In genomic region chr16:64434526-64435069, GRCh38 we compare ENCODE assay signal across 19 cellular contexts.
A peak's percentile ranks its signal among the peaks of the same experiment; 100 is the strongest.
DNase-seq lines count a peak whose midpoint lies in the region; ATAC-seq and TF ChIP-seq lines count a peak whose summit lies in the region.
"Had no signal": no experiment of that assay in that cellular context is flagged by ENCODE, and none has a peak within 500 bp of the region (broad histone marks: within the 10 kb centered on the region; RNA-seq: fewer than 3 reads in every experiment).

No MANE protein-coding gene starts in this region.

- H3K9me3 ChIP-seq in cardiac muscle cell (ENCODE audit: low read depth) (no peaks in the 10 kb centered on the region), Karpas-422 (ENCODE audit: low read length) (no peaks in the 10 kb centered on the region; the same call in 1 of the 2 replicates), neuronal stem cell (replicated peaks in 1 of 2; ENCODE audit: control insufficient read depth in 2 of 2, insufficient read depth in 1 of 2, low read depth in 1 of 2, low read length in 2 of 2) (no peaks in the 10 kb centered on the region)
- H3K9me3 ChIP-seq: A549 had no signal

- no peak overlapping the region for H4K91ac ChIP-seq in neuronal stem cell (ENCODE audit: low read depth, low read length, poor library complexity)

- H2AK5ac ChIP-seq in neuronal stem cell (ENCODE audit: low read depth, low read length), result no peak overlapping the region

- H3K4me1 ChIP-seq in cardiac muscle cell (ENCODE audit: low read depth) (peaks cover 24% of the 10 kb centered on the region), Karpas-422 (ENCODE audit: low read length) (peaks cover 13% of the 10 kb centered on the region), neuronal stem cell (ENCODE audit: control insufficient read depth in 2 of 2, insufficient read depth in 1 of 2, low read depth in 1 of 2, low read length in 2 of 2) (no peaks in the 10 kb centered on the region)
- H3K4me1 ChIP-seq: A549, BLaER1 had no signal

- H3K79me1 ChIP-seq in neuronal stem cell (ENCODE audit: low read depth, low read length), result no peaks in the 10 kb centered on the region

- no peak for TF ChIP-seq CTCF in cardiac muscle cell (IDR thresholded peaks at IDR 0.05; ENCODE audit: low read depth, low read length)

- H2AFZ ChIP-seq in Karpas-422 (ENCODE audit: low read length) (peak overlapping the region; percentile 89), neuronal stem cell (ENCODE audit: low read length) (peak overlapping the region; percentile 21)

- intact Hi-C loops in Right ventricle myocardium inferior (cut with DNase I), result no loop called here

- no peak overlapping the region for H3K23ac ChIP-seq in neuronal stem cell (ENCODE audit: low read depth, low read length, poor library complexity)

- no peaks in the 10 kb centered on the region for H3K36me3 ChIP-seq in cardiac muscle cell
- H3K36me3 ChIP-seq in Karpas-422 (ENCODE audit: insufficient read depth, low read length), result no peaks in the 10 kb centered on the region; the same call in 1 of the 2 replicates
- H3K36me3 ChIP-seq in neuronal stem cell (replicated peaks in 1 of 2; ENCODE audit: control insufficient read depth in 2 of 2, insufficient read depth in 2 of 2, low read length in 2 of 2), result no peaks in the 10 kb centered on the region
- H3K36me3 ChIP-seq: BLaER1 had no signal

- no peak overlapping the region for H3K18ac ChIP-seq in neuronal stem cell (ENCODE audit: low read length)

- no CpG with 5 or more reads among the region's 4 CpGs for WGBS in neuronal stem cell (ENCODE audit: extremely low coverage in 2 of 2, insufficient read length in 2 of 2, insufficient replicate concordance in 1 of 2), 2 donors

- no peaks in the 10 kb centered on the region for H3K9me2 ChIP-seq in Karpas-422 (replicated peaks; ENCODE audit: insufficient read depth, low read length)

- H2BK15ac ChIP-seq in neuronal stem cell (ENCODE audit: low read length), result no peak overlapping the region

- no peak overlapping the region for H2BK5ac ChIP-seq in neuronal stem cell (ENCODE audit: low read length)

- DNase-seq in cardiac muscle cell (ENCODE audit: low read depth in 1 of 2, low spot score in 1 of 2) (peak in 1 of 2 donors; percentile 82), Right ventricle myocardium inferior (ENCODE audit: missing footprints) (no peak), Karpas-422 (no peak), NCI-H524 treated with DMSO at 0.1 percent for 48 hours (lab: John Stamatoyannopoulos, UW) (peak; percentile 89), neuronal stem cell (ENCODE audit: low spot score) (no peak), epidermal melanocyte (ENCODE audit: insufficient read length, low spot score) (no peak), NOMO-1 (lab: John Stamatoyannopoulos, UW; ENCODE audit: unreplicated experiment in 2 of 2) (no peak)
- DNase-seq: CD4-positive, alpha-beta memory T cell; DND-41; HCEC 1CT; NCI-H1092 treated with DMSO at 0.1 percent for 48 hours; NCI-H1930; NCI-H446 treated with DMSO at 0.1 percent for 48 hours; NCI-H82; SIG-M5; T-helper 17 cell had no signal

- H3K79me2 ChIP-seq in Karpas-422 (ENCODE audit: low read length), result no peaks in the 10 kb centered on the region

- H2BK120ac ChIP-seq in neuronal stem cell (ENCODE audit: low read depth, low read length), result no peak overlapping the region

- H4K8ac ChIP-seq in neuronal stem cell (ENCODE audit: low read depth, low read length), result no peak overlapping the region

- peak overlapping the region; percentile 72 for H3K27ac ChIP-seq in cardiac muscle cell
- H3K27ac ChIP-seq in Karpas-422 (ENCODE audit: low read length), result peak overlapping the region; percentile 12; the same call in 1 of the 2 replicates
- H3K27ac ChIP-seq in neuronal stem cell (replicated peaks; ENCODE audit: low read length), result no peak overlapping the region
- H3K27ac ChIP-seq: A549, BLaER1 had no signal

- H3K27me3 ChIP-seq in cardiac muscle cell, result no peaks in the 10 kb centered on the region
- no peaks in the 10 kb centered on the region for H3K27me3 ChIP-seq in Karpas-422 (ENCODE audit: low read length)
- no peaks in the 10 kb centered on the region for H3K27me3 ChIP-seq in neuronal stem cell (ENCODE audit: control insufficient read depth in 3 of 3, insufficient read depth in 3 of 3, low read depth in 1 of 3, low read length in 3 of 3)
- H3K27me3 ChIP-seq: BLaER1 had no signal

- H3K4me2 ChIP-seq in Karpas-422 (ENCODE audit: low read depth, low read length, poor library complexity, severe bottlenecking) (no peak overlapping the region), neuronal stem cell (ENCODE audit: insufficient read depth, low read length, poor library complexity, severe bottlenecking) (no peak overlapping the region)
- H3K4me2 ChIP-seq: A549, BLaER1 had no signal

- H3K9ac ChIP-seq in Karpas-422 (ENCODE audit: low read length) (no peak overlapping the region), neuronal stem cell (ENCODE audit: low read depth, low read length, poor library complexity) (no peak overlapping the region)
- H3K9ac ChIP-seq: BLaER1 had no signal

- ATAC-seq in Right ventricle myocardium inferior (no peak), GM21423 (IDR thresholded peaks at IDR 0.05; ENCODE audit: unreplicated experiment) (no peak)
- ATAC-seq: A549, T-helper 17 cell had no signal

- H3K14ac ChIP-seq in neuronal stem cell (ENCODE audit: low read length), result no peak overlapping the region

- no peaks in the 10 kb centered on the region for H4K20me1 ChIP-seq in Karpas-422 (ENCODE audit: insufficient read depth, low read depth, low read length)
- H4K20me1 ChIP-seq: BLaER1 had no signal

- no peak overlapping the region for H3K4ac ChIP-seq in neuronal stem cell (ENCODE audit: low read length)

- no peak overlapping the region for H2BK12ac ChIP-seq in neuronal stem cell (ENCODE audit: low read length)

- no peak overlapping the region for H3K4me3 ChIP-seq in cardiac muscle cell
- H3K4me3 ChIP-seq in Karpas-422 (ENCODE audit: low read length), result no peak overlapping the region
- no peak overlapping the region for H3K4me3 ChIP-seq in neuronal stem cell (ENCODE audit: low read length in 2 of 2)
- H3K4me3 ChIP-seq: A549, BLaER1 had no signal
